1 cellular context compared by ENCODE assay signal in genomic region chr1:108080448-108080847, GRCh38.
TF ChIP-seq lines count a peak whose summit lies in the region.

No MANE protein-coding gene starts in this region.

TF ChIP-seq in GM23338, 12 proteins besides CTCF, POLR2A, EP300 and RAD21 (continued from another document):
- TF ChIP-seq REST (IDR thresholded peaks at IDR 0.05; ENCODE audit: unreplicated experiment) (no peak), ZNF331 (CRISPR knock-in tag; IDR thresholded peaks at IDR 0.05; ENCODE audit: low read depth) (no peak), STAT1 (IDR thresholded peaks at IDR 0.05; ENCODE audit: unreplicated experiment) (no peak), JUNB (IDR thresholded peaks at IDR 0.05; ENCODE audit: unreplicated experiment) (no peak), ETS1 (IDR thresholded peaks at IDR 0.05) (no peak), EZH2 (IDR thresholded peaks at IDR 0.05; ENCODE audit: low read depth, unreplicated experiment) (no peak), POLR2AphosphoS5 (IDR thresholded peaks at IDR 0.05; ENCODE audit: low read depth) (no peak), NANOG (IDR thresholded peaks at IDR 0.05; ENCODE audit: borderline replicate concordance) (no peak)
